In the genomic region with DNA sequence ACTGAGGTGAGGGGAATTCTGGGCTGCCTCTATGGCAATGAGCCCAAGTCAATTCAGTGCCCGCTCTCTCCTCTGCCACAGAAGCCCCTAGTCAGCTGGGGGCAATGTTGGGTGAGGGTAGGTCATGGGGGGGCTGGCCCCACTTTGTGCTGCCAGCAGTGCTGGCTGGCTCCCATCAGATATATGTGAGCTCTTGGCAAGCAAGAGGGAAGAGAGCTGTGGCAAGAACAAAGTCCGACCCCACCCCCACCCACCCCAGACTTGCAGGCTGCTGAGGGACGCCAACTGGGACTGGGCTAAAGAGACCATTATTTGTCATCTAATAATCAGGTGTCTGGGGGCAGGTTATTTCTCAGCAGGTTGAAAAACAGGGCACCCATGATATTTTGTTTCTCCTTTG, we compare ENCODE assay signal across 21 cellular contexts.
"Had no signal": no experiment of that assay in that cellular context is flagged by ENCODE, and none has a peak within 500 bp of the region (broad histone marks: within the 10 kb centered on the region; RNA-seq: fewer than 3 reads in every experiment).

No MANE protein-coding gene starts in this region.

- DNase-seq: activated CD4-positive, alpha-beta T cell treated with anti-CD3 and anti-CD28 coated beads for 4 hours; activated CD8-positive, alpha-beta memory T cell treated with anti-CD3 and anti-CD28 coated beads, Interleukin-2, amount 10 ng/mL, durations not matched to agents 7 days and 5 days; activated effector memory CD4-positive, alpha-beta T cell treated with Interleukin-2 at 50 U/mL for 16 hours; activated naive CD4-positive, alpha-beta T cell; activated T-cell treated with anti-CD3 and anti-CD28 coated beads, Interleukin-2, amount 50 U/mL, for 24 hours; aorta; Karpas-422; MM.1S; NCI-H2029 treated with DMSO at 0.1 percent for 48 hours; NCI-H345; NCI-H510A treated with DMSO at 0.1 percent for 48 hours; NCI-H69; NK-92 treated with Interleukin-12 subunit alpha and Interleukin-12 subunit beta, amount 100 ng/mL, for 24 hours; OCI-M1; RPMI8226; SJCRH30 had no signal

- H3K27me3 ChIP-seq: breast epithelium, SJCRH30 had no signal

- FAIRE-seq: K562 had no signal

- H3K9me3 ChIP-seq: breast epithelium, SJCRH30 had no signal

- H3K4me3 ChIP-seq: breast epithelium, K562, SJCRH30 had no signal

- H3K36me3 ChIP-seq: breast epithelium, SJCRH30 had no signal

- H3K4me1 ChIP-seq: breast epithelium, SJCRH30 had no signal

- ATAC-seq: activated CD4-positive, CD25-positive, alpha-beta regulatory T cell treated with anti-CD3 and anti-CD28 coated beads, Interleukin-2, amount 50 U/mL, for 24 hours; activated CD8-positive, alpha-beta memory T cell treated with anti-CD3 and anti-CD28 coated beads, Interleukin-2, amount 10 ng/mL, durations not matched to agents 7 days and 5 days; K562; Panc1; Right ventricle myocardium inferior had no signal

- H3K27ac ChIP-seq: breast epithelium, SJCRH30 had no signal
